In genomic region chr3:49723301-49723630, GRCh38 we compare ENCODE assay signal across 8 cellular contexts. TPM values are rescaled to one million over a fixed set of nuclear protein-coding genes. Genes with fewer than 3 reads are reported as not detected.
A peak's percentile ranks its signal among the peaks of the same experiment; 100 is the strongest.
DNase-seq lines count a peak whose midpoint lies in the region; ATAC-seq and TF ChIP-seq lines count a peak whose summit lies in the region.

No MANE protein-coding gene starts in this region.

- peak overlapping the region; percentile 88 for H3K27ac Mint-ChIP-seq in activated naive CD4-positive, alpha-beta T cell treated with anti-CD3 and anti-CD28 coated beads for 36 hours
- peak overlapping the region; percentile 96 for H3K27ac Mint-ChIP-seq in osteocyte (ENCODE audit: unreplicated experiment)

- H3K9me3 Mint-ChIP-seq in activated naive CD4-positive, alpha-beta T cell treated with anti-CD3 and anti-CD28 coated beads for 36 hours = no peaks in the 10 kb centered on the region
- H3K9me3 Mint-ChIP-seq in osteocyte (ENCODE audit: unreplicated experiment) = no peaks in the 10 kb centered on the region

- peaks cover 17% of the 10 kb centered on the region for H3K79me2 ChIP-seq in PC-3 (ENCODE audit: low read length)

- H3K36me3 ChIP-seq in PC-3 (ENCODE audit: low read depth, low read length) (peaks cover 20% of the 10 kb centered on the region), upper lobe of right lung (peaks cover 36% of the 10 kb centered on the region)

- H4K20me1 ChIP-seq in PC-3 (ENCODE audit: low read length) = no peaks in the 10 kb centered on the region

- CTCF ChIA-PET in AG04450 (lab: Charles Lee) (interaction anchor here (1.0 to 1.1 kb wide), 2 partner anchors 20 to 80 kb away, joined by 3 read pairs; partner anchors contain the start of gene INKA1), PC-3 (lab: Charles Lee) (interaction anchor here (0.8 kb wide), 1 partner anchor 48 kb away, joined by 3 read pairs; no protein-coding TSS in a partner anchor)
- CTCF ChIA-PET in activated naive CD4-positive, alpha-beta T cell treated with anti-CD3 and anti-CD28 coated beads for 36 hours (lab: Charles Lee) = interaction anchor here (0.6 to 1.6 kb wide), 2 partner anchors 184 to 538 kb away, joined by 3 read pairs; no protein-coding TSS in a partner anchor

- TF ChIP-seq CTCF in AG04450 (IDR thresholded peaks at IDR 0.05; ENCODE audit: low read depth, low read length) = no peak
- no peak for TF ChIP-seq CTCF in GM20000 (IDR thresholded peaks at IDR 0.05; ENCODE audit: extremely low read depth, missing control alignments)
- no peak for TF ChIP-seq CTCF in PC-3 (conservative IDR thresholded peaks at IDR 0.05; ENCODE audit: low read depth, low read length)
- no peak for TF ChIP-seq CTCF in osteocyte (IDR thresholded peaks at IDR 0.05)
- TF ChIP-seq CTCF in upper lobe of right lung (IDR thresholded peaks at IDR 0.05) = no peak

- BruUV-seq in PC-3 (replicated peaks; lab: Mats Ljungman, UMichigan) = TSS peak; percentile 38

- peaks cover 38% of the 10 kb centered on the region for H3K4me1 Mint-ChIP-seq in activated naive CD4-positive, alpha-beta T cell treated with anti-CD3 and anti-CD28 coated beads for 36 hours (ENCODE audit: low read depth)
- H3K4me1 Mint-ChIP-seq in osteocyte (ENCODE audit: unreplicated experiment) = peaks cover 29% of the 10 kb centered on the region

- peaks cover 11% of the 10 kb centered on the region for H3K36me3 Mint-ChIP-seq in activated naive CD4-positive, alpha-beta T cell treated with anti-CD3 and anti-CD28 coated beads for 36 hours (ENCODE audit: low read depth)
- H3K36me3 Mint-ChIP-seq in osteocyte (ENCODE audit: unreplicated experiment) = peaks cover 17% of the 10 kb centered on the region

- DNase-seq in AG04450 (ENCODE audit: low read depth, low spot score) (no peak), GM20000 (ENCODE audit: low spot score) (peak; percentile 70), PC-3 (peak; percentile 53), head of caudate nucleus (peak; percentile 39 to 85 (median 68)), osteocyte (ENCODE audit: extremely low spot score, unreplicated experiment) (no peak), upper lobe of right lung (peak; percentile 88), cortex of kidney (lab: John Stamatoyannopoulos, UW) (no peak)
- DNase-seq in activated naive CD4-positive, alpha-beta T cell treated with anti-CD3 and anti-CD28 coated beads for 36 hours = peak; percentile 72

- H3K27me3 ChIP-seq in AG04450 (ENCODE audit: control insufficient read depth, insufficient read depth, low read length) (no peaks in the 10 kb centered on the region), PC-3 (ENCODE audit: low read length) (no peaks in the 10 kb centered on the region), upper lobe of right lung (no peaks in the 10 kb centered on the region)

- peak overlapping the region; percentile 96 for H3K4me3 Mint-ChIP-seq in activated naive CD4-positive, alpha-beta T cell treated with anti-CD3 and anti-CD28 coated beads for 36 hours
- H3K4me3 Mint-ChIP-seq in osteocyte (ENCODE audit: unreplicated experiment) = peak overlapping the region; percentile 87

- H3K9me3 ChIP-seq in AG04450 (ENCODE audit: control insufficient read depth, insufficient read depth, low read length) = peaks cover 7% of the 10 kb centered on the region; the same call in 1 of the 2 replicates
- no peaks in the 10 kb centered on the region for H3K9me3 ChIP-seq in PC-3 (ENCODE audit: low read length)
- no peaks in the 10 kb centered on the region for H3K9me3 ChIP-seq in upper lobe of right lung

- ATAC-seq in PC-3 (peak; percentile 9), upper lobe of right lung (peak; percentile 22)

- H3K27me3 Mint-ChIP-seq in activated naive CD4-positive, alpha-beta T cell treated with anti-CD3 and anti-CD28 coated beads for 36 hours (ENCODE audit: low read depth) = no peaks in the 10 kb centered on the region
- H3K27me3 Mint-ChIP-seq in osteocyte (ENCODE audit: unreplicated experiment) = no peaks in the 10 kb centered on the region

- H3K27ac ChIP-seq in AG04450 (ENCODE audit: low read depth, low read length) = peak overlapping the region; percentile 87
- peak overlapping the region; percentile 65 for H3K27ac ChIP-seq in PC-3 (ENCODE audit: low read length)
- H3K27ac ChIP-seq in upper lobe of right lung = peak overlapping the region; percentile 99

- no peaks in the 10 kb centered on the region for H3F3A ChIP-seq in PC-3 (ENCODE audit: low read length, unreplicated experiment)

- H2AFZ ChIP-seq in PC-3 (ENCODE audit: low read length) = peak overlapping the region; percentile 79

- H3K4me2 ChIP-seq in PC-3 (ENCODE audit: low read length) = peak overlapping the region; percentile 96

- intact Hi-C loops in PC-3 (cut with micrococcal nuclease) (loop anchor here (1.0 kb wide), 1 partner anchor 177 kb away; no protein-coding TSS in a partner anchor), head of caudate nucleus (cut with DNase I) (loop anchor here (5.0 kb wide), 1 partner anchor 64 kb away; the partner anchor contains the start of gene IP6K1), upper lobe of right lung (cut with DNase I) (no loop called here)
- intact Hi-C loops in activated naive CD4-positive, alpha-beta T cell treated with anti-CD3 and anti-CD28 coated beads for 36 hours (cut with micrococcal nuclease) = loop anchor here (5.0 to 10.0 kb wide), 4 partner anchors 36 to 698 kb away; partner anchors contain the start of genes IMPDH2, MST1, NDUFAF3 and RBM5

- no peaks in the 10 kb centered on the region for H3K9me2 ChIP-seq in PC-3 (replicated peaks; ENCODE audit: low read length)

- POLR2A ChIA-PET in AG04450 (lab: Yijun Ruan, JAX) (interaction anchor here (1.0 to 1.2 kb wide), 2 partner anchors 8 to 82 kb away, joined by 3 to 4 read pairs; no protein-coding TSS in a partner anchor), PC-3 (lab: Charles Lee; ENCODE audit: unreplicated experiment) (interaction anchor here (0.6 to 0.7 kb wide), 3 partner anchors 31 to 97 kb away, joined by 4 to 5 read pairs (median 4); no protein-coding TSS in a partner anchor)

- H3K4me1 ChIP-seq in PC-3 (ENCODE audit: insufficient read depth, low read length) = peaks cover 20% of the 10 kb centered on the region
- H3K4me1 ChIP-seq in upper lobe of right lung = peaks cover 28% of the 10 kb centered on the region

- peak overlapping the region; percentile 98 for H3K9ac ChIP-seq in PC-3 (ENCODE audit: low read length)

- H3K4me3 ChIP-seq in AG04450 (ENCODE audit: low read depth, low read length) = peak overlapping the region; percentile 100
- peak overlapping the region; percentile 98 for H3K4me3 ChIP-seq in PC-3 (ENCODE audit: low read length)
- peak overlapping the region; percentile 99 for H3K4me3 ChIP-seq in upper lobe of right lung

RNA-seq across cellular contexts. Expression of gene GMPPB, which starts 0.5 kb away (rescaled TPM):
- 13.9 and 15.7 TPM in 2 replicates for polyA plus RNA-seq in AG04450 (2011; rRNA removed)
- polyA minus RNA-seq in AG04450 (2011; rRNA and poly(A)+ RNA removed) = 17.5 and 23.5 TPM in 2 replicates
- 69.5 and 83.9 TPM in 2 replicates for total RNA-seq in PC-3 (2014; rRNA removed)
- 10 to 100 TPM; 25.6 to 27.4 TPM for total RNA-seq in activated naive CD4-positive, alpha-beta T cell treated with anti-CD3 and anti-CD28 coated beads for 36 hours
- 27.3 and 27.5 TPM in 2 replicates for total RNA-seq in osteocyte
- 34.8 TPM for total RNA-seq in upper lobe of right lung

RNA-seq across cellular contexts. Expression of gene AMIGO3, which starts 3.8 kb away (rescaled TPM):
- polyA plus RNA-seq in AG04450 (2011; rRNA removed) = 0.11 TPM in 1 of 2 replicates, not detected in the other
- polyA minus RNA-seq in AG04450 (2011; rRNA and poly(A)+ RNA removed) = not detected in 2 replicates
- 1.8 and 2.1 TPM in 2 replicates for total RNA-seq in PC-3 (2014; rRNA removed)
- not detected for total RNA-seq in activated naive CD4-positive, alpha-beta T cell treated with anti-CD3 and anti-CD28 coated beads for 36 hours
- total RNA-seq in osteocyte = not detected in 2 replicates
- total RNA-seq in upper lobe of right lung = 0.26 TPM

RNA-seq across cellular contexts. Expression of gene RNF123, which starts 33.9 kb away (rescaled TPM):
- polyA plus RNA-seq in AG04450 (2011; rRNA removed) = 22.9 and 33.3 TPM in 2 replicates
- polyA minus RNA-seq in AG04450 (2011; rRNA and poly(A)+ RNA removed) = 38.5 and 52.5 TPM in 2 replicates
- total RNA-seq in PC-3 (2014; rRNA removed) (38.6 and 43.0 TPM in 2 replicates), osteocyte (50.9 and 61.0 TPM in 2 replicates), upper lobe of right lung (41.4 TPM)
- total RNA-seq in activated naive CD4-positive, alpha-beta T cell treated with anti-CD3 and anti-CD28 coated beads for 36 hours = 10 to 100 TPM; 20.3 to 21.5 TPM

RNA-seq across cellular contexts. Expression of gene MST1, which starts 34.0 kb away (rescaled TPM):
- 6.4 and 6.5 TPM in 2 replicates for polyA plus RNA-seq in AG04450 (2011; rRNA removed)
- 2.8 and 5.6 TPM in 2 replicates for polyA minus RNA-seq in AG04450 (2011; rRNA and poly(A)+ RNA removed)
- 1.7 and 2.8 TPM in 2 replicates for total RNA-seq in PC-3 (2014; rRNA removed)
- 10 to 100 TPM; 10.7 to 13.1 TPM for total RNA-seq in activated naive CD4-positive, alpha-beta T cell treated with anti-CD3 and anti-CD28 coated beads for 36 hours
- 35.9 and 38.3 TPM in 2 replicates for total RNA-seq in osteocyte
- 23.7 TPM for total RNA-seq in upper lobe of right lung

RNA-seq across cellular contexts. Expression of gene APEH, which starts 49.1 kb away (rescaled TPM):
- polyA plus RNA-seq in AG04450 (2011; rRNA removed) = 85.3 and 108 TPM in 2 replicates
- polyA minus RNA-seq in AG04450 (2011; rRNA and poly(A)+ RNA removed) = 146 and 205 TPM in 2 replicates
- total RNA-seq in PC-3 (2014; rRNA removed) (236 and 246 TPM in 2 replicates), osteocyte (98.5 and 105 TPM in 2 replicates), upper lobe of right lung (88.5 TPM)
- total RNA-seq in activated naive CD4-positive, alpha-beta T cell treated with anti-CD3 and anti-CD28 coated beads for 36 hours = 100 to 1,000 TPM; 120 to 122 TPM

Comparison
In these comparisons a context has a peak if more than half of its experiments do, and no peak if none do; other contexts are left out.
1. DNase-seq: peak in GM20000 (single experiment), PC-3 (single experiment), activated naive CD4-positive, alpha-beta T cell treated with anti-CD3 and anti-CD28 coated beads for 36 hours (single experiment), head of caudate nucleus (42 of 42) and upper lobe of right lung (single experiment); none in AG04450 (single experiment), osteocyte (single experiment) and cortex of kidney (single experiment).
2. Peak in every context shown above with its lines, with median percentiles within 50 percentile points of each other: H3K27ac ChIP-seq and H3K4me3 ChIP-seq.